8 cellular contexts compared by ENCODE assay signal in genomic region chr3:125519678-125520562, GRCh38. TPM values are rescaled to one million over a fixed set of nuclear protein-coding genes. Genes with fewer than 3 reads are reported as not detected.
A peak's percentile ranks its signal among the peaks of the same experiment; 100 is the strongest.
DNase-seq lines count a peak whose midpoint lies in the region; ATAC-seq and TF ChIP-seq lines count a peak whose summit lies in the region.

SNX4 (minus strand) TSS chr3:125520202; CDS start chr3:125520172, 30 bp downstream.

- peak; percentile 73 to 83 for TF ChIP-seq POLR2A in gastroesophageal sphincter (IDR thresholded peaks at IDR 0.05)

- intact Hi-C loops in activated naive CD4-positive, alpha-beta T cell treated with anti-CD3 and anti-CD28 coated beads for 36 hours (cut with micrococcal nuclease) = loop anchor here (1.0 to 2.0 kb wide), 3 partner anchors 75 to 468 kb away; partner anchors contain the start of gene OSBPL11

- H3K36me3 Mint-ChIP-seq in HFFc6 (ENCODE audit: low read depth) = peaks cover 17% of the 10 kb centered on the region
- H3K36me3 Mint-ChIP-seq in activated naive CD4-positive, alpha-beta T cell treated with anti-CD3 and anti-CD28 coated beads for 36 hours (ENCODE audit: low read depth) = peaks cover 13% of the 10 kb centered on the region

- 0 to 2% methylated on average over 4 to 13 of the region's 65 CpGs for WGBS in gastroesophageal sphincter (ENCODE audit: low coverage in 1 of 2), 2 donors

- TF ChIP-seq CTCF in HFFc6 (IDR thresholded peaks at IDR 0.05) (peak; percentile 34; the same call in 1 of the 2 replicates), gastroesophageal sphincter (IDR thresholded peaks at IDR 0.05) (peak in 1 of 4 experiments; percentile 2), neutrophil (IDR thresholded peaks at IDR 0.05) (peak; percentile 9), subcutaneous adipose tissue (IDR thresholded peaks at IDR 0.05; ENCODE audit: low read depth) (no peak)

- DNase-seq in GM04503 (ENCODE audit: low read depth) (peak; percentile 74), HFFc6 (peak; percentile 90), NAMALWA (ENCODE audit: low spot score) (peak; percentile 92), SK-N-DZ (ENCODE audit: low spot score) (peak; percentile 91)
- DNase-seq in activated naive CD4-positive, alpha-beta T cell treated with anti-CD3 and anti-CD28 coated beads for 36 hours = peak; percentile 89

- H3K4me1 ChIP-seq in gastroesophageal sphincter = peaks cover 0 to 49% (median 11%) of the 10 kb centered on the region in 3 donors
- H3K4me1 ChIP-seq in neutrophil (ENCODE audit: control insufficient read depth in 1 of 2, insufficient read depth in 1 of 2, low read depth in 1 of 2, low read length in 1 of 2) = peaks cover 9 to 13% of the 10 kb centered on the region in 2 experiments

- CTCF ChIA-PET in activated naive CD4-positive, alpha-beta T cell treated with anti-CD3 and anti-CD28 coated beads for 36 hours (lab: Charles Lee) = interaction anchor here (0.7 to 1.2 kb wide), 5 partner anchors 8 to 69 kb away, joined by 3 to 5 read pairs (median 3); no protein-coding TSS in a partner anchor

- H3K27me3 ChIP-seq in gastroesophageal sphincter (no peaks in the 10 kb centered on the region), neutrophil (no peaks in the 10 kb centered on the region)

- H3K27ac Mint-ChIP-seq in HFFc6 = peak within 1 kb of the TSS; percentile 82
- H3K27ac Mint-ChIP-seq in activated naive CD4-positive, alpha-beta T cell treated with anti-CD3 and anti-CD28 coated beads for 36 hours = peak within 1 kb of the TSS; percentile 82

- H3K4me1 Mint-ChIP-seq in HFFc6 (ENCODE audit: low read depth) = peaks cover 31% of the 10 kb centered on the region
- H3K4me1 Mint-ChIP-seq in activated naive CD4-positive, alpha-beta T cell treated with anti-CD3 and anti-CD28 coated beads for 36 hours (ENCODE audit: low read depth) = peaks cover 41% of the 10 kb centered on the region

- H3K36me3 ChIP-seq in gastroesophageal sphincter = peaks cover 0 to 25% of the 10 kb centered on the region in 2 donors
- peaks cover 9% of the 10 kb centered on the region for H3K36me3 ChIP-seq in neutrophil

- H3K27ac ChIP-seq in gastroesophageal sphincter = peak within 1 kb of the TSS; percentile 51 to 90 (median 88)
- peak within 1 kb of the TSS; percentile 73 for H3K27ac ChIP-seq in neutrophil

- TF ChIP-seq EP300 in gastroesophageal sphincter (IDR thresholded peaks at IDR 0.05) = no peak

- H3K9me3 ChIP-seq in gastroesophageal sphincter (no peaks in the 10 kb centered on the region), neutrophil (no peaks in the 10 kb centered on the region)

- peak within 1 kb of the TSS; percentile 98 for H3K4me3 Mint-ChIP-seq in HFFc6
- peak within 1 kb of the TSS; percentile 91 for H3K4me3 Mint-ChIP-seq in activated naive CD4-positive, alpha-beta T cell treated with anti-CD3 and anti-CD28 coated beads for 36 hours

- ATAC-seq in gastroesophageal sphincter = peak; percentile 99

- peaks cover 4% of the 10 kb centered on the region for H3K27me3 Mint-ChIP-seq in HFFc6 (ENCODE audit: insufficient read depth)
- no peaks in the 10 kb centered on the region for H3K27me3 Mint-ChIP-seq in activated naive CD4-positive, alpha-beta T cell treated with anti-CD3 and anti-CD28 coated beads for 36 hours (ENCODE audit: low read depth)

- H3K9me3 Mint-ChIP-seq in HFFc6 = no peaks in the 10 kb centered on the region
- no peaks in the 10 kb centered on the region for H3K9me3 Mint-ChIP-seq in activated naive CD4-positive, alpha-beta T cell treated with anti-CD3 and anti-CD28 coated beads for 36 hours

- H3K4me3 ChIP-seq in gastroesophageal sphincter (peak within 1 kb of the TSS; percentile 62 to 70), neutrophil (ENCODE audit: low read depth in 1 of 2, low read length in 1 of 2) (peak within 1 kb of the TSS; percentile 69 to 90)

RNA-seq across cellular contexts. Expression of gene SNX4, which starts in this region (rescaled TPM):
- total RNA-seq in HFFc6 (2021; fragmentation: NEBNext Ultra II Directional; extraction: Animal tissue kit (Norgen Biotek cat#: 25700)) = 10 to 100 TPM; 19.6 to 23.2 (median 21.3) TPM
- polyA plus RNA-seq in SK-N-DZ (2014; cell fraction: cytosol; rRNA removed) = 64.8 and 70.5 TPM in 2 replicates
- 31.2 and 45.9 TPM in 2 replicates for polyA plus RNA-seq in SK-N-DZ (2014; cell fraction: nucleus; rRNA removed)
- 10 to 100 TPM; 24.8 to 27.8 TPM for total RNA-seq in activated naive CD4-positive, alpha-beta T cell treated with anti-CD3 and anti-CD28 coated beads for 36 hours
- total RNA-seq in gastroesophageal sphincter (10 to 100 TPM; 35.8 to 85.5 (median 50.9) TPM), subcutaneous adipose tissue (10 to 100 TPM; 44.2 to 66.1 (median 58.0) TPM)

Comparison
In these comparisons a context has a peak if more than half of its experiments do, and no peak if none do; other contexts are left out.
1. Peak in every context shown above with its lines: DNase-seq, ATAC-seq, H3K4me3 ChIP-seq and H3K27ac ChIP-seq.